In genomic region chr2:240021488-240022104, GRCh38 we compare ENCODE assay signal across 8 cellular contexts. TPM values are rescaled to one million over a fixed set of nuclear protein-coding genes. Genes with fewer than 3 reads are reported as not detected.
DNase-seq lines count a peak whose midpoint lies in the region; ATAC-seq, FAIRE-seq and TF ChIP-seq lines count a peak whose summit lies in the region.

No MANE protein-coding gene starts in this region.

- WGBS in A549 (ENCODE audit: missing lambda C conversion rate), result 48% methylated on average over 9 of the region's 9 CpGs

- H3K4me2 ChIP-seq in A549, result no peak overlapping the region

- CTCF ChIA-PET in A549 (lab: Yijun Ruan, JAX), result interaction anchor here (0.9 to 3.6 kb wide), 15 partner anchors 9 to 932 kb away, joined by 3 to 20 read pairs (median 5); no protein-coding TSS in a partner anchor

- peaks cover 12% of the 10 kb centered on the region for H3K4me1 ChIP-seq in A549
- peaks cover 14% of the 10 kb centered on the region for H3K4me1 ChIP-seq in effector memory CD4-positive, alpha-beta T cell (ENCODE audit: control insufficient read depth, insufficient read depth, low read length, poor library complexity, severe bottlenecking)

- TF ChIP-seq CTCF in A549 (IDR thresholded peaks at IDR 0.05) (peak; percentile 67), GM13976 (IDR thresholded peaks at IDR 0.05; ENCODE audit: borderline replicate concordance, control extremely low read depth, extremely low read depth, insufficient read depth, missing control alignments) (peak; percentile 80)

- no peak for FAIRE-seq in A549 (lab: Jason Lieb, UNC)

- H3K9me3 ChIP-seq in A549, result peaks cover 4% of the 10 kb centered on the region; the same call in 2 of the 3 replicates
- no peaks in the 10 kb centered on the region for H3K9me3 ChIP-seq in effector memory CD4-positive, alpha-beta T cell (ENCODE audit: control insufficient read depth, low read length)

- peak; percentile 28 to 38; a peak in 2 of 5 replicates for TF ChIP-seq RAD21 in A549 (conservative IDR thresholded peaks at IDR 0.05 in 1 of 2, IDR thresholded peaks at IDR 0.05 in 1 of 2)

- POLR2A ChIA-PET in A549 (lab: Yijun Ruan, JAX), result no interaction called here

- H3K36me3 ChIP-seq in effector memory CD4-positive, alpha-beta T cell (ENCODE audit: control insufficient read depth, insufficient read depth, low read length), result peaks cover 39% of the 10 kb centered on the region

- TF ChIP-seq POLR2A in A549 (IDR thresholded peaks at IDR 0.05; ENCODE audit: low read length), result no peak

- DNase-seq in A549 (ENCODE audit: low read depth in 1 of 2, low spot score in 1 of 2), result peak; percentile 69 to 81
- DNase-seq in GM13976 (ENCODE audit: low spot score), result peak; percentile 80
- peak; percentile 44 for DNase-seq in NCI-H226
- DNase-seq in activated CD4-positive, alpha-beta T cell treated with anti-CD3 and anti-CD28 coated beads, Interleukin-2, amount 50 U/mL, for 1 hour, result peak; percentile 67
- peak; percentile 25 to 53 (median 46) for DNase-seq in effector memory CD4-positive, alpha-beta T cell
- peak; percentile 50 for DNase-seq in myocyte (ENCODE audit: low read depth)
- DNase-seq in stimulated activated CD8-positive, alpha-beta memory T cell treated with anti-CD3 and anti-CD28 coated beads, Interleukin-7, amount 100 ng/mL, for 48 hours (ENCODE audit: extremely low read depth in 1 of 2, low read depth in 1 of 2), result peak; percentile 39 to 49

- in situ Hi-C loops in GM13976 (cut with MboI; ENCODE audit: low sequenced_read_pairs, unreplicated experiment), result no loop called here

- H3K27ac ChIP-seq in A549, result no peak overlapping the region
- H3K27ac ChIP-seq in effector memory CD4-positive, alpha-beta T cell (ENCODE audit: insufficient read depth, low read length, poor library complexity, severe bottlenecking), result no peak overlapping the region

- H3K4me3 ChIP-seq in A549, result no peak overlapping the region
- H3K4me3 ChIP-seq in effector memory CD4-positive, alpha-beta T cell (ENCODE audit: insufficient read depth, low read depth, low read length, poor library complexity, severe bottlenecking), result no peak overlapping the region

- peak; percentile 73 to 78; a peak in 5 of 6 replicates for ATAC-seq in A549
- no peak for ATAC-seq in HG03135 (IDR thresholded peaks at IDR 0.05; ENCODE audit: unreplicated experiment)

- H3K27me3 ChIP-seq in effector memory CD4-positive, alpha-beta T cell (replicated peaks; ENCODE audit: control insufficient read depth, insufficient read depth, low read length, poor library complexity, severe bottlenecking), result no peaks in the 10 kb centered on the region

- no peak for TF ChIP-seq EP300 in A549 (IDR thresholded peaks at IDR 0.05)

TF ChIP-seq in A549, 52 proteins besides CTCF, POLR2A, EP300 and RAD21:
- TF ChIP-seq ESRRA (IDR thresholded peaks at IDR 0.05; ENCODE audit: borderline replicate concordance, low read length) (no peak), SMC3 (IDR thresholded peaks at IDR 0.05) (peak; percentile 24; the same call in 1 of the 3 replicates)

RNA-seq across cellular contexts. Expression of gene NDUFA10, which starts 3.5 kb away (rescaled TPM):
- polyA plus RNA-seq in A549 (2011; rRNA removed) (118 and 131 TPM in 2 replicates), A549 (2017; fragmentation: RNase III; extraction: RNeasy Plus Mini Kit Qiagen cat#74134 plus additional on column Dnase treatment) (134 to 148 TPM (median 137 TPM) in 3 replicates)
- polyA plus RNA-seq in A549 (2012; cell fraction: cytosol; rRNA removed), result 117 and 136 TPM in 2 replicates
- polyA plus RNA-seq in A549 (2012; cell fraction: nucleus; rRNA removed), result 84.8 and 121 TPM in 2 replicates
- polyA minus RNA-seq in A549 (2011; rRNA and poly(A)+ RNA removed), result 89.0 and 116 TPM in 2 replicates
- 212 and 255 TPM in 2 replicates for total RNA-seq in myocyte
- 119 TPM for polyA plus RNA-seq in myocyte (2012)

RNA-seq across cellular contexts. Expression of gene OR6B2, which starts 8.6 kb away (rescaled TPM):
- polyA plus RNA-seq in A549 (2011; rRNA removed) (not detected in 2 replicates), A549 (2017; fragmentation: RNase III; extraction: RNeasy Plus Mini Kit Qiagen cat#74134 plus additional on column Dnase treatment) (not detected in 3 replicates)
- not detected in 2 replicates for polyA plus RNA-seq in A549 (2012; cell fraction: cytosol; rRNA removed)
- polyA plus RNA-seq in A549 (2012; cell fraction: nucleus; rRNA removed), result 0.04 TPM in 1 of 2 replicates, not detected in the other
- not detected in 2 replicates for polyA minus RNA-seq in A549 (2011; rRNA and poly(A)+ RNA removed)
- not detected in 2 replicates for total RNA-seq in myocyte
- not detected for polyA plus RNA-seq in myocyte (2012)

RNA-seq across cellular contexts. Expression of gene OR6B3, which starts 31.7 kb away (rescaled TPM):
- not detected in 2 replicates for polyA plus RNA-seq in A549 (2011; rRNA removed)
- polyA plus RNA-seq in A549 (2012; cell fraction: cytosol; rRNA removed), result not detected in 2 replicates
- polyA plus RNA-seq in A549 (2012; cell fraction: nucleus; rRNA removed), result not detected in 2 replicates
- polyA plus RNA-seq in A549 (2017; fragmentation: RNase III; extraction: RNeasy Plus Mini Kit Qiagen cat#74134 plus additional on column Dnase treatment), result not detected in 3 replicates
- polyA minus RNA-seq in A549 (2011; rRNA and poly(A)+ RNA removed), result not detected in 2 replicates
- total RNA-seq in myocyte, result not detected in 2 replicates
- not detected for polyA plus RNA-seq in myocyte (2012)
